ENCODE assay signal across 8 cellular contexts in genomic region chr18:23143059-23143831, GRCh38. TPM values are rescaled to one million over a fixed set of nuclear protein-coding genes. Genes with fewer than 3 reads are reported as not detected.
DNase-seq lines count a peak whose midpoint lies in the region; ATAC-seq and TF ChIP-seq lines count a peak whose summit lies in the region.

No MANE protein-coding gene starts in this region.

- intact Hi-C loops in tibial artery (cut with DNase I; ENCODE audit: low total_unique reads), result no loop called here

- no peaks in the 10 kb centered on the region for H3K9me3 Mint-ChIP-seq in activated CD8-positive, alpha-beta T cell treated with anti-CD3 and anti-CD28 coated beads, Interleukin-2, amount 10 ng/mL, durations not matched to agents 7 days and 5 days (ENCODE audit: insufficient read depth)

- no peaks in the 10 kb centered on the region for H3K27me3 ChIP-seq in tibial artery

- TF ChIP-seq CTCF in tibial artery (IDR thresholded peaks at IDR 0.05), result no peak
- no peak for TF ChIP-seq CTCF in GM10266 (IDR thresholded peaks at IDR 0.05; ENCODE audit: control insufficient read depth, insufficient read depth, low read depth, missing control alignments)

- H3K27ac Mint-ChIP-seq in activated CD8-positive, alpha-beta T cell treated with anti-CD3 and anti-CD28 coated beads, Interleukin-2, amount 10 ng/mL, durations not matched to agents 7 days and 5 days, result peak overlapping the region; percentile 74

- H3K36me3 Mint-ChIP-seq in activated CD8-positive, alpha-beta T cell treated with anti-CD3 and anti-CD28 coated beads, Interleukin-2, amount 10 ng/mL, durations not matched to agents 7 days and 5 days (ENCODE audit: low read depth), result no peaks in the 10 kb centered on the region

- peak overlapping the region; percentile 82 to 85 for H3K27ac ChIP-seq in tibial artery

- CTCF ChIA-PET in activated CD8-positive, alpha-beta T cell treated with anti-CD3 and anti-CD28 coated beads, Interleukin-2, amount 10 ng/mL, durations not matched to agents 7 days and 5 days (lab: Charles Lee), result interaction anchor here (1.1 kb wide), 1 partner anchor 12 kb away, joined by 3 read pairs; no protein-coding TSS in a partner anchor

- POLR2A ChIA-PET in activated CD8-positive, alpha-beta T cell treated with anti-CD3 and anti-CD28 coated beads, Interleukin-2, amount 10 ng/mL, durations not matched to agents 7 days and 5 days (lab: Charles Lee), result no interaction called here

- peak; percentile 29 for DNase-seq in NK-92 treated with Interleukin-12 subunit alpha and Interleukin-12 subunit beta, amount 100 ng/mL, for 24 hours (lab: John Stamatoyannopoulos, UW)
- no peak for DNase-seq in NK-92 (lab: John Stamatoyannopoulos, UW; ENCODE audit: unreplicated experiment)
- no peak for DNase-seq in activated CD8-positive, alpha-beta T cell treated with anti-CD3 and anti-CD28 coated beads, Interleukin-2, amount 10 ng/mL, durations not matched to agents 7 days and 5 days
- peak; percentile 72 for DNase-seq in kidney glomerular epithelial cell (lab: John Stamatoyannopoulos, UW)
- DNase-seq in tibial artery, result peak; percentile 78 to 86
- no peak for DNase-seq in GM10266 (ENCODE audit: extremely low spot score)
- DNase-seq in NCI-H510A treated with DMSO at 0.1 percent for 48 hours (lab: John Stamatoyannopoulos, UW), result no peak
- DNase-seq in SHP77 (lab: John Stamatoyannopoulos, UW), result no peak

- H3K36me3 ChIP-seq in tibial artery, result no peaks in the 10 kb centered on the region

- H3K4me3 Mint-ChIP-seq in activated CD8-positive, alpha-beta T cell treated with anti-CD3 and anti-CD28 coated beads, Interleukin-2, amount 10 ng/mL, durations not matched to agents 7 days and 5 days, result no peak overlapping the region

- peaks cover 5% of the 10 kb centered on the region for H3K27me3 Mint-ChIP-seq in activated CD8-positive, alpha-beta T cell treated with anti-CD3 and anti-CD28 coated beads, Interleukin-2, amount 10 ng/mL, durations not matched to agents 7 days and 5 days (ENCODE audit: low read depth)

- peak; percentile 48 for ATAC-seq in activated CD8-positive, alpha-beta T cell treated with anti-CD3 and anti-CD28 coated beads, Interleukin-2, amount 10 ng/mL, durations not matched to agents 7 days and 5 days

- H3K4me3 ChIP-seq in tibial artery, result no peak overlapping the region

- peaks cover 29% of the 10 kb centered on the region for H3K4me1 Mint-ChIP-seq in activated CD8-positive, alpha-beta T cell treated with anti-CD3 and anti-CD28 coated beads, Interleukin-2, amount 10 ng/mL, durations not matched to agents 7 days and 5 days (ENCODE audit: low read depth)

- H3K4me1 ChIP-seq in tibial artery, result peaks cover 0 to 43% (median 30%) of the 10 kb centered on the region in 4 donors

- no peaks in the 10 kb centered on the region for H3K9me3 ChIP-seq in tibial artery

RNA-seq across cellular contexts. Expression of gene CABLES1, which starts 8.0 kb away (rescaled TPM):
- total RNA-seq in activated CD8-positive, alpha-beta T cell treated with anti-CD3 and anti-CD28 coated beads, Interleukin-2, amount 10 ng/mL, durations not matched to agents 7 days and 5 days, result 1 to 10 TPM; 2.3 to 2.7 TPM

Comparison
In these comparisons a context has a peak if more than half of its experiments do, and no peak if none do; other contexts are left out.
1. DNase-seq: peak in NK-92 treated with Interleukin-12 subunit alpha and Interleukin-12 subunit beta, amount 100 ng/mL, for 24 hours (single experiment), kidney glomerular epithelial cell (single experiment) and tibial artery (2 of 2); none in NK-92 (single experiment), activated CD8-positive, alpha-beta T cell treated with anti-CD3 and anti-CD28 coated beads, Interleukin-2, amount 10 ng/mL, durations not matched to agents 7 days and 5 days (single experiment), GM10266 (single experiment), NCI-H510A treated with DMSO at 0.1 percent for 48 hours (single experiment) and SHP77 (0 of 2).